Comparison of ENCODE assay signal across 25 cellular contexts in the genomic region with DNA sequence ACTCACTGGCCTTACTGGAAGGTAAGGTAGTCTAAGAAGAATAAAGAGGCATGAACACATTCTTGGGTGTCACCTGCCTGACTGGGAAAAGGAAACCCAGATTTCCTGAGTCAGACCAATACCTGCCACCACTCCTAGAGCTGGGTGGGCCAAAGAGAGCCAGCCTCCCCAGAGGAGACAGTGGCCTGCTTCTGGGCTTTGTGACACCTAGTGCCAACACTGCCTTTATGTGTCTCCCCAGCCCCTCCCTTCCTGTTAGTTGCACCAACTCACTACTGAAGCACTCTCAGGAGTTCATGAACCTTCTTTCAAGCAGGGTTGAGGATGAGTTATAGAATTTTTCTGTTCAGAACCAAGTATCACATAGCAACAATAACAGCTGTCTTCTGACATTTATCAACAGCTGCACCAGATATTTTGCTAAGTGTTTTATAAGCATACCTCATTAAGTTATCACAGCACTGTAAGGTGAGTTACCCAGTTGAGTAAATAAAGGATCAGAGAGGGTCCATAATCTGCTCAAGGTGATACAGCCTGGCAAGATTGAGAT.
DNase-seq lines count a peak whose midpoint lies in the region; ATAC-seq and TF ChIP-seq lines count a peak whose summit lies in the region.
"Had no signal": no experiment of that assay in that cellular context is flagged by ENCODE, and none has a peak within 500 bp of the region (broad histone marks: within the 10 kb centered on the region; RNA-seq: fewer than 3 reads in every experiment).

No MANE protein-coding gene starts in this region.

- H3K18ac ChIP-seq in mesenchymal stem cell (ENCODE audit: low read depth in 1 of 2, low read length in 2 of 2), result no peak overlapping the region

- TF ChIP-seq CTCF in activated CD8-positive, alpha-beta T cell treated with anti-CD3 and anti-CD28 coated beads for 36 hours (IDR thresholded peaks at IDR 0.05), result no peak

- no peak overlapping the region for H3K4ac ChIP-seq in mesenchymal stem cell (ENCODE audit: low read depth in 1 of 2, low read length in 2 of 2)

- H3K9ac ChIP-seq in mesenchymal stem cell (ENCODE audit: low read length), result no peak overlapping the region
- H3K9ac ChIP-seq: GM23248 had no signal

- no peak overlapping the region for H2AK5ac ChIP-seq in mesenchymal stem cell (ENCODE audit: low read length, severe bottlenecking)

- H3K4me1 Mint-ChIP-seq in activated CD8-positive, alpha-beta T cell treated with anti-CD3 and anti-CD28 coated beads for 36 hours (ENCODE audit: low read depth), result no peaks in the 10 kb centered on the region
- H3K4me1 Mint-ChIP-seq in activated CD8-positive, alpha-beta T cell treated with anti-CD3 and anti-CD28 coated beads, Interleukin-2, amount 10 ng/mL, durations not matched to agents 7 days and 5 days (ENCODE audit: low read depth), result no peaks in the 10 kb centered on the region
- H3K4me1 Mint-ChIP-seq in stimulated activated naive CD8-positive, alpha-beta T cell treated with anti-CD3 and anti-CD28 coated beads, Interleukin-15, amount 100 ng/mL, for 72 hours, result no peaks in the 10 kb centered on the region
- H3K4me1 Mint-ChIP-seq: B cell, CD14-positive monocyte, H9 had no signal

- H3K4me3 ChIP-seq in mesenchymal stem cell (ENCODE audit: insufficient read depth in 1 of 2, low read depth in 1 of 2, low read length in 2 of 2), result no peak overlapping the region
- H3K4me3 ChIP-seq: A549, GM23248 had no signal

- intact Hi-C loops in activated CD8-positive, alpha-beta T cell treated with anti-CD3 and anti-CD28 coated beads for 36 hours (cut with micrococcal nuclease), result no loop called here

- H3K27me3 ChIP-seq in mesenchymal stem cell (ENCODE audit: control insufficient read depth in 1 of 2, insufficient read depth in 1 of 2, low read length in 2 of 2), result no peaks in the 10 kb centered on the region

- no peak overlapping the region for H2BK120ac ChIP-seq in mesenchymal stem cell (ENCODE audit: low read depth, low read length)

- H3K27me3 Mint-ChIP-seq in activated CD8-positive, alpha-beta T cell treated with anti-CD3 and anti-CD28 coated beads for 36 hours, result no peaks in the 10 kb centered on the region
- peaks cover 7% of the 10 kb centered on the region for H3K27me3 Mint-ChIP-seq in activated CD8-positive, alpha-beta T cell treated with anti-CD3 and anti-CD28 coated beads, Interleukin-2, amount 10 ng/mL, durations not matched to agents 7 days and 5 days (ENCODE audit: low read depth)
- H3K27me3 Mint-ChIP-seq in stimulated activated naive CD8-positive, alpha-beta T cell treated with anti-CD3 and anti-CD28 coated beads, Interleukin-15, amount 100 ng/mL, for 72 hours, result peaks cover 14% of the 10 kb centered on the region
- H3K27me3 Mint-ChIP-seq: B cell had no signal

- peak overlapping the region; percentile 23 for H2AFZ ChIP-seq in mesenchymal stem cell (ENCODE audit: low read depth, low read length)
- H2AFZ ChIP-seq: GM23248 had no signal

- DNase-seq in activated CD8-positive, alpha-beta T cell treated with anti-CD3 and anti-CD28 coated beads for 36 hours, result no peak
- DNase-seq in activated CD8-positive, alpha-beta T cell treated with anti-CD3 and anti-CD28 coated beads, Interleukin-2, amount 10 ng/mL, durations not matched to agents 7 days and 5 days, result no peak
- DNase-seq in stimulated activated naive CD8-positive, alpha-beta T cell treated with anti-CD3 and anti-CD28 coated beads, Interleukin-15, Interleukin-2, amounts not matched to agents 100 U/mL and 50 U/mL, for 24 hours, result no peak
- no peak for DNase-seq in stimulated activated naive CD8-positive, alpha-beta T cell treated with anti-CD3 and anti-CD28 coated beads, Interleukin-15, amount 100 ng/mL, for 72 hours
- DNase-seq in mesenchymal stem cell, result no peak
- no peak for DNase-seq in RKO (ENCODE audit: low spot score)
- DNase-seq in EL, result no peak
- DNase-seq: GDM1; GM23248; H9; HFFc6; KBM-7; NCI-H1092 treated with DMSO at 0.1 percent for 48 hours; NCI-H1436 treated with DMSO at 0.1 percent for 48 hours; NCI-H1930; NCI-H226; NCI-H510A treated with DMSO at 0.1 percent for 48 hours; NCI-H748 treated with DMSO at 0.1 percent for 48 hours; NK-92 treated with Interleukin-12 subunit alpha and Interleukin-12 subunit beta, amount 100 ng/mL, for 24 hours; SIG-M5 had no signal

- H3K23ac ChIP-seq in mesenchymal stem cell (ENCODE audit: low read length in 2 of 2), result no peak overlapping the region

- no peaks in the 10 kb centered on the region for H3K4me1 ChIP-seq in mesenchymal stem cell (ENCODE audit: control insufficient read depth, insufficient read depth, low read depth, low read length)
- H3K4me1 ChIP-seq: A549 had no signal

- no peak overlapping the region for H3K14ac ChIP-seq in mesenchymal stem cell (ENCODE audit: low read length in 2 of 2)

- CTCF ChIA-PET in activated CD8-positive, alpha-beta T cell treated with anti-CD3 and anti-CD28 coated beads for 36 hours (lab: Charles Lee), result no interaction called here
- CTCF ChIA-PET in activated CD8-positive, alpha-beta T cell treated with anti-CD3 and anti-CD28 coated beads, Interleukin-2, amount 10 ng/mL, durations not matched to agents 7 days and 5 days (lab: Charles Lee), result no interaction called here

- H2BK5ac ChIP-seq in mesenchymal stem cell (ENCODE audit: low read depth, low read length, poor library complexity, severe bottlenecking), result no peak overlapping the region

- H3K36me3 ChIP-seq in mesenchymal stem cell (ENCODE audit: control insufficient read depth in 1 of 2, insufficient read depth in 2 of 2, low read depth in 1 of 2, low read length in 2 of 2), result no peaks in the 10 kb centered on the region

- H3K9me3 Mint-ChIP-seq in activated CD8-positive, alpha-beta T cell treated with anti-CD3 and anti-CD28 coated beads for 36 hours, result no peaks in the 10 kb centered on the region
- no peaks in the 10 kb centered on the region for H3K9me3 Mint-ChIP-seq in activated CD8-positive, alpha-beta T cell treated with anti-CD3 and anti-CD28 coated beads, Interleukin-2, amount 10 ng/mL, durations not matched to agents 7 days and 5 days (ENCODE audit: insufficient read depth)
- no peaks in the 10 kb centered on the region for H3K9me3 Mint-ChIP-seq in stimulated activated naive CD8-positive, alpha-beta T cell treated with anti-CD3 and anti-CD28 coated beads, Interleukin-15, amount 100 ng/mL, for 72 hours
- H3K9me3 Mint-ChIP-seq: CD14-positive monocyte, H9, HFFc6 had no signal

- H4K91ac ChIP-seq in mesenchymal stem cell (ENCODE audit: low read length), result peak overlapping the region; percentile 3

- peak; percentile 17 for ATAC-seq in activated CD8-positive, alpha-beta T cell treated with anti-CD3 and anti-CD28 coated beads for 36 hours
- ATAC-seq in activated CD8-positive, alpha-beta T cell treated with anti-CD3 and anti-CD28 coated beads, Interleukin-2, amount 10 ng/mL, durations not matched to agents 7 days and 5 days, result no peak
- peak; percentile 28 for ATAC-seq in stimulated activated naive CD8-positive, alpha-beta T cell treated with anti-CD3 and anti-CD28 coated beads, Interleukin-15, Interleukin-2, amounts not matched to agents 100 U/mL and 50 U/mL, for 24 hours
- no peak for ATAC-seq in stimulated activated naive CD8-positive, alpha-beta T cell treated with anti-CD3 and anti-CD28 coated beads, Interleukin-15, amount 100 ng/mL, for 72 hours
- ATAC-seq: A549, HepG2 had no signal

- H3K4me3 Mint-ChIP-seq in activated CD8-positive, alpha-beta T cell treated with anti-CD3 and anti-CD28 coated beads for 36 hours, result no peak overlapping the region
- H3K4me3 Mint-ChIP-seq in activated CD8-positive, alpha-beta T cell treated with anti-CD3 and anti-CD28 coated beads, Interleukin-2, amount 10 ng/mL, durations not matched to agents 7 days and 5 days, result no peak overlapping the region
- H3K4me3 Mint-ChIP-seq in stimulated activated naive CD8-positive, alpha-beta T cell treated with anti-CD3 and anti-CD28 coated beads, Interleukin-15, amount 100 ng/mL, for 72 hours, result no peak overlapping the region
- H3K4me3 Mint-ChIP-seq: B cell, CD14-positive monocyte, H9, HFFc6 had no signal

- H3K36me3 Mint-ChIP-seq in activated CD8-positive, alpha-beta T cell treated with anti-CD3 and anti-CD28 coated beads for 36 hours (ENCODE audit: low read depth), result no peaks in the 10 kb centered on the region
- no peaks in the 10 kb centered on the region for H3K36me3 Mint-ChIP-seq in activated CD8-positive, alpha-beta T cell treated with anti-CD3 and anti-CD28 coated beads, Interleukin-2, amount 10 ng/mL, durations not matched to agents 7 days and 5 days (ENCODE audit: low read depth)
- H3K36me3 Mint-ChIP-seq: CD14-positive monocyte had no signal

- no peak overlapping the region for H3K4me2 ChIP-seq in mesenchymal stem cell (ENCODE audit: low read length, poor library complexity, severe bottlenecking)
- H3K4me2 ChIP-seq: A549 had no signal

- H2BK12ac ChIP-seq in mesenchymal stem cell (ENCODE audit: low read length in 2 of 2), result no peak overlapping the region

- no peak overlapping the region for H3K27ac Mint-ChIP-seq in activated CD8-positive, alpha-beta T cell treated with anti-CD3 and anti-CD28 coated beads for 36 hours
- H3K27ac Mint-ChIP-seq in activated CD8-positive, alpha-beta T cell treated with anti-CD3 and anti-CD28 coated beads, Interleukin-2, amount 10 ng/mL, durations not matched to agents 7 days and 5 days, result no peak overlapping the region
- no peak overlapping the region for H3K27ac Mint-ChIP-seq in stimulated activated naive CD8-positive, alpha-beta T cell treated with anti-CD3 and anti-CD28 coated beads, Interleukin-15, amount 100 ng/mL, for 72 hours
- H3K27ac Mint-ChIP-seq: B cell, CD14-positive monocyte, H9, HFFc6 had no signal

- POLR2A ChIA-PET in activated CD8-positive, alpha-beta T cell treated with anti-CD3 and anti-CD28 coated beads for 36 hours (lab: Charles Lee), result no interaction called here
- POLR2A ChIA-PET in activated CD8-positive, alpha-beta T cell treated with anti-CD3 and anti-CD28 coated beads, Interleukin-2, amount 10 ng/mL, durations not matched to agents 7 days and 5 days (lab: Charles Lee), result no interaction called here

- no peaks in the 10 kb centered on the region for H3K9me3 ChIP-seq in mesenchymal stem cell (ENCODE audit: control insufficient read depth, low read length)
- H3K9me3 ChIP-seq: A549 had no signal

- peak overlapping the region; percentile 19 for H4K8ac ChIP-seq in mesenchymal stem cell (ENCODE audit: low read length)

- H2BK15ac ChIP-seq in mesenchymal stem cell (ENCODE audit: low read depth, poor library complexity, severe bottlenecking), result no peak overlapping the region

- no peaks in the 10 kb centered on the region for H3K79me1 ChIP-seq in mesenchymal stem cell (replicated peaks; ENCODE audit: low read length, poor library complexity, severe bottlenecking)

- no peak overlapping the region for H3K27ac ChIP-seq in mesenchymal stem cell (ENCODE audit: low read length, poor library complexity, severe bottlenecking)
- H3K27ac ChIP-seq: A549, GM23248, HL-60 had no signal

Comparison
In these comparisons a context has a peak if more than half of its experiments do, and no peak if none do; other contexts are left out.
1. ATAC-seq: peak in activated CD8-positive, alpha-beta T cell treated with anti-CD3 and anti-CD28 coated beads for 36 hours (single experiment) and stimulated activated naive CD8-positive, alpha-beta T cell treated with anti-CD3 and anti-CD28 coated beads, Interleukin-15, Interleukin-2, amounts not matched to agents 100 U/mL and 50 U/mL, for 24 hours (single experiment); none in activated CD8-positive, alpha-beta T cell treated with anti-CD3 and anti-CD28 coated beads, Interleukin-2, amount 10 ng/mL, durations not matched to agents 7 days and 5 days (single experiment) and stimulated activated naive CD8-positive, alpha-beta T cell treated with anti-CD3 and anti-CD28 coated beads, Interleukin-15, amount 100 ng/mL, for 72 hours (single experiment).